In the genomic region with DNA sequence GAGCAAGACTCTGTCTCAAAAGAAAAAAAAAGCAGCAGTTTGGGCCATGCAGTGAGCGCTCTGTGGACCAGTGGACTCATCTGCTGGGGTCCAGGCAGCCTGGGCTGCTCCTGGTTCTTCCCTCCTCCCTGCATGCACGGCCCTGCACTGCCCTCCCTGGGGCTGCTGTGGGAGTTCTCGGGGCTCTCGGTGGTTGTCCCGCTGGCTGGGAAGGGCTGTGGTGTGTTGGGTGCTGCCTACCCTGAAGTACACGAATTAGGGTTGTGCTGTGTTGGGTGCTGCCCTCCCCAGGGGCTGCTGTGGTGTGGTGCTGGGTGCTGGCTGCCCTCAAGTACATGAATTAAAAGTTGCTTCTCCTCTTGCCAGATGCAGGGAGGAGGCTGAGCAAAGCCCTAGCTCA, we compare ENCODE assay signal across 1 cellular context.
TF ChIP-seq lines count a peak whose summit lies in the region.

No MANE protein-coding gene starts in this region.

TF ChIP-seq in H1, 55 proteins besides CTCF, POLR2A, EP300 and RAD21:
- no peak for TF ChIP-seq TCF12 (IDR thresholded peaks at IDR 0.05; ENCODE audit: low read depth, low read length)
- no peak for TF ChIP-seq POU5F1 (IDR thresholded peaks at IDR 0.05; ENCODE audit: low read depth, low read length)
- no peak for TF ChIP-seq SP4 (IDR thresholded peaks at IDR 0.05; ENCODE audit: low read length)
